8 cellular contexts compared by ENCODE assay signal in genomic region chr15:74843445-74843828, GRCh38. TPM values are rescaled to one million over a fixed set of nuclear protein-coding genes. Genes with fewer than 3 reads are reported as not detected.
DNase-seq lines count a peak whose midpoint lies in the region; ATAC-seq lines count a peak whose summit lies in the region.

No MANE protein-coding gene starts in this region.

- H3K27me3 Mint-ChIP-seq in activated T-helper 2 cell treated with anti-CD3 and anti-CD28 coated beads, Interferon-gamma antibody, Interleukin-2, Interleukin-4, amounts not matched to agents 10 μg/mL and 5 μg/mL and 100 μg/mL, durations not matched to agents 14 hours and 24 hours and 36 hours (ENCODE audit: low read depth) = no peaks in the 10 kb centered on the region
- no peaks in the 10 kb centered on the region for H3K27me3 Mint-ChIP-seq in stimulated activated naive CD8-positive, alpha-beta T cell treated with anti-CD3 and anti-CD28 coated beads, Interleukin-15, amount 100 ng/mL, for 72 hours

- H3K9me3 Mint-ChIP-seq in activated T-helper 2 cell treated with anti-CD3 and anti-CD28 coated beads, Interferon-gamma antibody, Interleukin-2, Interleukin-4, amounts not matched to agents 10 μg/mL and 5 μg/mL and 100 μg/mL, durations not matched to agents 14 hours and 24 hours and 36 hours = no peaks in the 10 kb centered on the region
- no peaks in the 10 kb centered on the region for H3K9me3 Mint-ChIP-seq in stimulated activated naive CD8-positive, alpha-beta T cell treated with anti-CD3 and anti-CD28 coated beads, Interleukin-15, amount 100 ng/mL, for 72 hours

- H3K4me1 Mint-ChIP-seq in activated T-helper 2 cell treated with anti-CD3 and anti-CD28 coated beads, Interferon-gamma antibody, Interleukin-2, Interleukin-4, amounts not matched to agents 10 μg/mL and 5 μg/mL and 100 μg/mL, durations not matched to agents 14 hours and 24 hours and 36 hours (ENCODE audit: low read depth) = peaks cover 38% of the 10 kb centered on the region
- peaks cover 53% of the 10 kb centered on the region for H3K4me1 Mint-ChIP-seq in stimulated activated naive CD8-positive, alpha-beta T cell treated with anti-CD3 and anti-CD28 coated beads, Interleukin-15, amount 100 ng/mL, for 72 hours

- H3K4me3 ChIP-seq in iPS-18c (ENCODE audit: insufficient read depth, low read depth, low read length) = peak overlapping the region; percentile 86

- intact Hi-C loops in activated T-helper 2 cell treated with anti-CD3 and anti-CD28 coated beads, Interferon-gamma antibody, Interleukin-2, Interleukin-4, amounts not matched to agents 10 μg/mL and 5 μg/mL and 100 μg/mL, durations not matched to agents 14 hours and 24 hours and 36 hours (cut with micrococcal nuclease) = loop anchor here (2.0 to 5.0 kb wide), 2 partner anchors 73 to 94 kb away; partner anchors contain the start of gene COX5A

- H3K27ac Mint-ChIP-seq in activated T-helper 2 cell treated with anti-CD3 and anti-CD28 coated beads, Interferon-gamma antibody, Interleukin-2, Interleukin-4, amounts not matched to agents 10 μg/mL and 5 μg/mL and 100 μg/mL, durations not matched to agents 14 hours and 24 hours and 36 hours = peak overlapping the region; percentile 92
- H3K27ac Mint-ChIP-seq in stimulated activated naive CD8-positive, alpha-beta T cell treated with anti-CD3 and anti-CD28 coated beads, Interleukin-15, amount 100 ng/mL, for 72 hours = peak overlapping the region; percentile 83 to 94

- no peak for DNase-seq in activated T-helper 2 cell treated with anti-CD3 and anti-CD28 coated beads, Interferon-gamma antibody, Interleukin-2, Interleukin-4, amounts not matched to agents 10 μg/mL and 5 μg/mL and 100 μg/mL, durations not matched to agents 14 hours and 24 hours and 36 hours (ENCODE audit: low spot score)
- DNase-seq in stimulated activated naive CD8-positive, alpha-beta T cell treated with anti-CD3 and anti-CD28 coated beads, Interleukin-15, amount 100 ng/mL, for 72 hours = no peak
- DNase-seq in ecto neural progenitor cell (ENCODE audit: low spot score) = no peak
- DNase-seq in DMS153 treated with DMSO at 0.1 percent for 48 hours (lab: John Stamatoyannopoulos, UW; ENCODE audit: unreplicated experiment) = no peak
- no peak for DNase-seq in SKM-1 treated with dmso at 0.1 percent for 144 hours (lab: John Stamatoyannopoulos, UW; ENCODE audit: unreplicated experiment)

- no peaks in the 10 kb centered on the region for H3K9me3 ChIP-seq in iPS-18c (ENCODE audit: control insufficient read depth, insufficient read depth, low read length)

- ATAC-seq in HG03378 (IDR thresholded peaks at IDR 0.05; ENCODE audit: unreplicated experiment) = peak; percentile 6
- no peak for ATAC-seq in stimulated activated naive CD8-positive, alpha-beta T cell treated with anti-CD3 and anti-CD28 coated beads, Interleukin-15, amount 100 ng/mL, for 72 hours
- ATAC-seq in GM21529 (IDR thresholded peaks at IDR 0.05; ENCODE audit: unreplicated experiment) = no peak

- peaks cover 43% of the 10 kb centered on the region for H3K36me3 Mint-ChIP-seq in activated T-helper 2 cell treated with anti-CD3 and anti-CD28 coated beads, Interferon-gamma antibody, Interleukin-2, Interleukin-4, amounts not matched to agents 10 μg/mL and 5 μg/mL and 100 μg/mL, durations not matched to agents 14 hours and 24 hours and 36 hours (ENCODE audit: low read depth)

- peak overlapping the region; percentile 81 for H3K4me3 Mint-ChIP-seq in activated T-helper 2 cell treated with anti-CD3 and anti-CD28 coated beads, Interferon-gamma antibody, Interleukin-2, Interleukin-4, amounts not matched to agents 10 μg/mL and 5 μg/mL and 100 μg/mL, durations not matched to agents 14 hours and 24 hours and 36 hours (ENCODE audit: low read depth)
- peak overlapping the region; percentile 90 to 95 for H3K4me3 Mint-ChIP-seq in stimulated activated naive CD8-positive, alpha-beta T cell treated with anti-CD3 and anti-CD28 coated beads, Interleukin-15, amount 100 ng/mL, for 72 hours

RNA-seq across cellular contexts. Expression of gene ULK3, which starts 0.5 kb away (rescaled TPM):
- total RNA-seq in activated T-helper 2 cell treated with anti-CD3 and anti-CD28 coated beads, Interferon-gamma antibody, Interleukin-2, Interleukin-4, amounts not matched to agents 10 μg/mL and 5 μg/mL and 100 μg/mL, durations not matched to agents 14 hours and 24 hours and 36 hours = 45.5 and 47.7 TPM in 2 replicates

RNA-seq across cellular contexts. Expression of gene CPLX3, which starts 17.0 kb away (rescaled TPM):
- 0.16 TPM in 1 of 2 replicates, not detected in the other for total RNA-seq in activated T-helper 2 cell treated with anti-CD3 and anti-CD28 coated beads, Interferon-gamma antibody, Interleukin-2, Interleukin-4, amounts not matched to agents 10 μg/mL and 5 μg/mL and 100 μg/mL, durations not matched to agents 14 hours and 24 hours and 36 hours

RNA-seq across cellular contexts. Expression of gene SCAMP2, which starts 29.7 kb away (rescaled TPM):
- total RNA-seq in activated T-helper 2 cell treated with anti-CD3 and anti-CD28 coated beads, Interferon-gamma antibody, Interleukin-2, Interleukin-4, amounts not matched to agents 10 μg/mL and 5 μg/mL and 100 μg/mL, durations not matched to agents 14 hours and 24 hours and 36 hours = 85.0 and 90.6 TPM in 2 replicates

RNA-seq across cellular contexts. Expression of gene LMAN1L, which starts 30.8 kb away (rescaled TPM):
- 0.32 TPM in 1 of 2 replicates, not detected in the other for total RNA-seq in activated T-helper 2 cell treated with anti-CD3 and anti-CD28 coated beads, Interferon-gamma antibody, Interleukin-2, Interleukin-4, amounts not matched to agents 10 μg/mL and 5 μg/mL and 100 μg/mL, durations not matched to agents 14 hours and 24 hours and 36 hours

RNA-seq across cellular contexts. Expression of gene MPI, which starts 46.4 kb away (rescaled TPM):
- total RNA-seq in activated T-helper 2 cell treated with anti-CD3 and anti-CD28 coated beads, Interferon-gamma antibody, Interleukin-2, Interleukin-4, amounts not matched to agents 10 μg/mL and 5 μg/mL and 100 μg/mL, durations not matched to agents 14 hours and 24 hours and 36 hours = 66.3 and 71.6 TPM in 2 replicates
